ENCODE assay signal across 8 cellular contexts in genomic region chr19:4390017-4390861, GRCh38. TPM values are rescaled to one million over a fixed set of nuclear protein-coding genes. Genes with fewer than 3 reads are reported as not detected.
DNase-seq lines count a peak whose midpoint lies in the region; ATAC-seq, FAIRE-seq and TF ChIP-seq lines count a peak whose summit lies in the region.

No MANE protein-coding gene starts in this region.

- peaks cover 35% of the 10 kb centered on the region for H3K4me1 Mint-ChIP-seq in activated CD8-positive, alpha-beta memory T cell treated with anti-CD3 and anti-CD28 coated beads, Interleukin-2, amount 10 ng/mL, durations not matched to agents 7 days and 5 days
- H3K4me1 Mint-ChIP-seq in chondrocyte (ENCODE audit: low read depth) = peaks cover 89% of the 10 kb centered on the region
- peaks cover 53% of the 10 kb centered on the region for H3K4me1 Mint-ChIP-seq in type B pancreatic cell (ENCODE audit: unreplicated experiment)

- peaks cover 10% of the 10 kb centered on the region for H3K36me3 Mint-ChIP-seq in activated CD8-positive, alpha-beta memory T cell treated with anti-CD3 and anti-CD28 coated beads, Interleukin-2, amount 10 ng/mL, durations not matched to agents 7 days and 5 days
- H3K36me3 Mint-ChIP-seq in chondrocyte (ENCODE audit: low read depth) (no peaks in the 10 kb centered on the region), type B pancreatic cell (peaks cover 3% of the 10 kb centered on the region)

- H3K27me3 Mint-ChIP-seq in activated CD8-positive, alpha-beta memory T cell treated with anti-CD3 and anti-CD28 coated beads, Interleukin-2, amount 10 ng/mL, durations not matched to agents 7 days and 5 days = no peaks in the 10 kb centered on the region
- H3K27me3 Mint-ChIP-seq in chondrocyte (ENCODE audit: low read depth) (no peaks in the 10 kb centered on the region), type B pancreatic cell (no peaks in the 10 kb centered on the region)

- H3K4me3 Mint-ChIP-seq in activated CD8-positive, alpha-beta memory T cell treated with anti-CD3 and anti-CD28 coated beads, Interleukin-2, amount 10 ng/mL, durations not matched to agents 7 days and 5 days = no peak overlapping the region
- peak overlapping the region; percentile 50 for H3K4me3 Mint-ChIP-seq in chondrocyte (ENCODE audit: unreplicated experiment)
- peak overlapping the region; percentile 74 for H3K4me3 Mint-ChIP-seq in type B pancreatic cell

- no peaks in the 10 kb centered on the region for H3K9me3 Mint-ChIP-seq in activated CD8-positive, alpha-beta memory T cell treated with anti-CD3 and anti-CD28 coated beads, Interleukin-2, amount 10 ng/mL, durations not matched to agents 7 days and 5 days (ENCODE audit: low read depth)
- H3K9me3 Mint-ChIP-seq in chondrocyte (ENCODE audit: low read depth) = no peaks in the 10 kb centered on the region
- no peaks in the 10 kb centered on the region for H3K9me3 Mint-ChIP-seq in type B pancreatic cell

- TF ChIP-seq CTCF in chondrocyte (IDR thresholded peaks at IDR 0.05) (no peak), type B pancreatic cell (conservative IDR thresholded peaks at IDR 0.05) (no peak)

- peak overlapping the region; percentile 77 for H3K27ac Mint-ChIP-seq in activated CD8-positive, alpha-beta memory T cell treated with anti-CD3 and anti-CD28 coated beads, Interleukin-2, amount 10 ng/mL, durations not matched to agents 7 days and 5 days
- H3K27ac Mint-ChIP-seq in chondrocyte (ENCODE audit: unreplicated experiment) (peak overlapping the region; percentile 92), type B pancreatic cell (peak overlapping the region; percentile 95)

- FAIRE-seq in HTR-8/SVneo (lab: Jason Lieb, UNC) = no peak

- no peak for ATAC-seq in activated CD8-positive, alpha-beta memory T cell treated with anti-CD3 and anti-CD28 coated beads, Interleukin-2, amount 10 ng/mL, durations not matched to agents 7 days and 5 days
- ATAC-seq in HG03469 (IDR thresholded peaks at IDR 0.05; ENCODE audit: unreplicated experiment) = no peak

- CTCF ChIA-PET in activated CD8-positive, alpha-beta memory T cell treated with anti-CD3 and anti-CD28 coated beads, Interleukin-2, amount 10 ng/mL, durations not matched to agents 7 days and 5 days (lab: Charles Lee) = interaction anchor here (1.1 kb wide), 1 partner anchor 38 kb away, joined by 3 read pairs; no protein-coding TSS in a partner anchor

- DNase-seq in activated CD8-positive, alpha-beta memory T cell treated with anti-CD3 and anti-CD28 coated beads, Interleukin-2, amount 10 ng/mL, durations not matched to agents 7 days and 5 days = no peak
- no peak for DNase-seq in activated CD8-positive, alpha-beta memory T cell treated with anti-CD3 and anti-CD28 coated beads, Interleukin-2, amount 50 U/mL, for 48 hours
- DNase-seq in chondrocyte (ENCODE audit: low spot score) = no peak
- DNase-seq in lung microvascular endothelial cell (ENCODE audit: low read depth in 2 of 2) = peak; percentile 85 to 86
- no peak for DNase-seq in type B pancreatic cell (ENCODE audit: extremely low spot score, unreplicated experiment)
- no peak for DNase-seq in NCI-H526 (lab: John Stamatoyannopoulos, UW)
- no peak for DNase-seq in HTR-8/SVneo (ENCODE audit: insufficient read length, low spot score)

RNA-seq across cellular contexts. Expression of gene SH3GL1, which starts 10.1 kb away (rescaled TPM):
- total RNA-seq in activated CD8-positive, alpha-beta memory T cell treated with anti-CD3 and anti-CD28 coated beads, Interleukin-2, amount 10 ng/mL, durations not matched to agents 7 days and 5 days = 10 to 100 TPM; 43.3 to 57.7 TPM
- total RNA-seq in chondrocyte (96.3 to 103 TPM (median 96.6 TPM) in 3 replicates), lung microvascular endothelial cell (41.9 and 44.9 TPM in 2 replicates), type B pancreatic cell (ENCODE audit: low replicate concordance) (74.4 and 87.2 TPM in 2 replicates)

RNA-seq across cellular contexts. Expression of gene CHAF1A, which starts 12.2 kb away (rescaled TPM):
- 100 to 1,000 TPM; 118 to 126 TPM for total RNA-seq in activated CD8-positive, alpha-beta memory T cell treated with anti-CD3 and anti-CD28 coated beads, Interleukin-2, amount 10 ng/mL, durations not matched to agents 7 days and 5 days
- 6.6 to 20.5 TPM (median 7.1 TPM) in 3 replicates for total RNA-seq in chondrocyte
- 3.6 and 7.8 TPM in 2 replicates for total RNA-seq in lung microvascular endothelial cell
- total RNA-seq in type B pancreatic cell (ENCODE audit: low replicate concordance) = 25.7 and 46.3 TPM in 2 replicates

RNA-seq across cellular contexts. Expression of gene MPND, which starts 46.9 kb away (rescaled TPM):
- 10 to 100 TPM; 24.1 to 25.4 TPM for total RNA-seq in activated CD8-positive, alpha-beta memory T cell treated with anti-CD3 and anti-CD28 coated beads, Interleukin-2, amount 10 ng/mL, durations not matched to agents 7 days and 5 days
- total RNA-seq in chondrocyte (13.6 to 14.9 TPM (median 14.1 TPM) in 3 replicates), lung microvascular endothelial cell (5.2 and 7.7 TPM in 2 replicates), type B pancreatic cell (ENCODE audit: low replicate concordance) (43.5 and 43.6 TPM in 2 replicates)

RNA-seq across cellular contexts. Expression of gene STAP2, which starts 51.6 kb away (rescaled TPM):
- total RNA-seq in activated CD8-positive, alpha-beta memory T cell treated with anti-CD3 and anti-CD28 coated beads, Interleukin-2, amount 10 ng/mL, durations not matched to agents 7 days and 5 days = 1 to 10 TPM; 8.8 to 9.6 TPM
- total RNA-seq in chondrocyte = 0.85 to 2.0 TPM (median 1.0 TPM) in 3 replicates
- 28.8 and 36.1 TPM in 2 replicates for total RNA-seq in lung microvascular endothelial cell
- total RNA-seq in type B pancreatic cell (ENCODE audit: low replicate concordance) = 42.5 and 96.9 TPM in 2 replicates

Comparison
In these comparisons a context has a peak if more than half of its experiments do, and no peak if none do; other contexts are left out.
1. DNase-seq: peak in lung microvascular endothelial cell (2 of 2); none in activated CD8-positive, alpha-beta memory T cell treated with anti-CD3 and anti-CD28 coated beads, Interleukin-2, amount 10 ng/mL, durations not matched to agents 7 days and 5 days (single experiment), activated CD8-positive, alpha-beta memory T cell treated with anti-CD3 and anti-CD28 coated beads, Interleukin-2, amount 50 U/mL, for 48 hours (single experiment), chondrocyte (single experiment), type B pancreatic cell (single experiment), NCI-H526 (0 of 2) and HTR-8/SVneo (single experiment).
2. Peak in every context shown above with its lines, with median percentiles within 50 percentile points of each other: H3K27ac Mint-ChIP-seq.